Comparison of ENCODE assay signal across 14 cellular contexts in the genomic region with DNA sequence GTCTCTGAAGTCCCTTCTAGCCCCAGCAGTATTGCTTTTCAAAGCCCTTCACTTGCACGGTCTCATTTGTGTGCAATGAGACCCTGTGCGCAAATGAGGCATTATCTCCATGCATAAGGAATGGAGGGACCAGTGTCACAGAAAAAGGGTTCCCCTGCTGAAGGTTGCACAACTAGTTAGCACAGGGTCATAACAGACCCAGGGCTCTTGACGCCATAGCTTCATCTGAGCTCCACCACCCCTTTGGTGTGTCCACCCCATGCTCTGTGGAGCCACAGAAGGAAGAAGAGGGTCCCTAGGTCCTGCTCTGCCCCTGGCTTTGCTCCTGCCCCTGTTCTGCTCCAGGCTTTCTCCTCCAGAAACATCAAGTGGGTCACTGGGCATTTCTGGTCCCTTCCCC. TPM values are rescaled to one million over a fixed set of nuclear protein-coding genes. Genes with fewer than 3 reads are reported as not detected.
A peak's percentile ranks its signal among the peaks of the same experiment; 100 is the strongest.
DNase-seq lines count a peak whose midpoint lies in the region; ATAC-seq lines count a peak whose summit lies in the region.
"Had no signal": no experiment of that assay in that cellular context is flagged by ENCODE, and none has a peak within 500 bp of the region (broad histone marks: within the 10 kb centered on the region; RNA-seq: fewer than 3 reads in every experiment).

No MANE protein-coding gene starts in this region.

- DNase-seq in activated naive CD4-positive, alpha-beta T cell treated with anti-CD3 and anti-CD28 coated beads for 36 hours: no peak
- DNase-seq in activated naive CD4-positive, alpha-beta T cell treated with Interleukin-2 at 50 U/mL for 16 hours: no peak
- DNase-seq in T-cell (no peak), glomerular visceral epithelial cell (ENCODE audit: extremely low spot score) (no peak)
- DNase-seq: effector CD4-positive, alpha-beta T cell; left lung; trophoblast cell had no signal

- H3K27me3 Mint-ChIP-seq in activated naive CD4-positive, alpha-beta T cell treated with anti-CD3 and anti-CD28 coated beads for 36 hours (ENCODE audit: low read depth): no peaks in the 10 kb centered on the region
- H3K27me3 Mint-ChIP-seq in T-cell: no peaks in the 10 kb centered on the region
- H3K27me3 Mint-ChIP-seq in stimulated activated naive CD8-positive, alpha-beta T cell treated with anti-CD3 and anti-CD28 coated beads, Interleukin-15, Interleukin-2, amounts not matched to agents 100 ng/mL and 50 ng/mL, for 24 hours: no peaks in the 10 kb centered on the region

- no peak overlapping the region for H3K4me3 Mint-ChIP-seq in activated naive CD4-positive, alpha-beta T cell treated with anti-CD3 and anti-CD28 coated beads for 36 hours
- H3K4me3 Mint-ChIP-seq in T-cell: no peak overlapping the region
- H3K4me3 Mint-ChIP-seq in stimulated activated naive CD8-positive, alpha-beta T cell treated with anti-CD3 and anti-CD28 coated beads, Interleukin-15, Interleukin-2, amounts not matched to agents 100 ng/mL and 50 ng/mL, for 24 hours: no peak overlapping the region

- POLR2A ChIA-PET in T-cell (lab: Charles Lee): no interaction called here

- intact Hi-C loops in activated naive CD4-positive, alpha-beta T cell treated with anti-CD3 and anti-CD28 coated beads for 36 hours (cut with micrococcal nuclease): no loop called here

- H3K36me3 Mint-ChIP-seq in activated naive CD4-positive, alpha-beta T cell treated with anti-CD3 and anti-CD28 coated beads for 36 hours (ENCODE audit: low read depth): peaks cover 40% of the 10 kb centered on the region
- H3K36me3 Mint-ChIP-seq in T-cell: peaks cover 28% of the 10 kb centered on the region
- H3K36me3 Mint-ChIP-seq in stimulated activated naive CD8-positive, alpha-beta T cell treated with anti-CD3 and anti-CD28 coated beads, Interleukin-15, Interleukin-2, amounts not matched to agents 100 ng/mL and 50 ng/mL, for 24 hours (ENCODE audit: low read depth): peaks cover 58% of the 10 kb centered on the region

- peak in 1 of 4 experiments; percentile 9 for ATAC-seq in T-cell (replicated peaks in 1 of 4)
- no peak for ATAC-seq in HG03108 (IDR thresholded peaks at IDR 0.05; ENCODE audit: unreplicated experiment)
- no peak for ATAC-seq in GM19452 (IDR thresholded peaks at IDR 0.05; ENCODE audit: unreplicated experiment)

- CTCF ChIA-PET in activated naive CD4-positive, alpha-beta T cell treated with anti-CD3 and anti-CD28 coated beads for 36 hours (lab: Charles Lee): interaction anchor here (0.6 to 1.9 kb wide), 3 partner anchors 10 to 78 kb away, joined by 4 to 5 read pairs (median 4); no protein-coding TSS in a partner anchor
- CTCF ChIA-PET in T-cell (lab: Charles Lee): no interaction called here

- H3K4me1 ChIP-seq in ectodermal cell (ENCODE audit: control insufficient read depth, insufficient read depth, low read length): peaks cover 12% of the 10 kb centered on the region

- H3K36me3 ChIP-seq in ectodermal cell (ENCODE audit: control insufficient read depth, insufficient read depth, low read length): peaks cover 16% of the 10 kb centered on the region

- H3K4me3 ChIP-seq in ectodermal cell (ENCODE audit: insufficient read depth, low read depth, low read length): no peak overlapping the region
- H3K4me3 ChIP-seq: left lung had no signal

- no peaks in the 10 kb centered on the region for H3K27me3 ChIP-seq in ectodermal cell (ENCODE audit: control insufficient read depth, insufficient read depth, low read length, poor library complexity, severe bottlenecking)
- H3K27me3 ChIP-seq: left lung had no signal

- peak overlapping the region; percentile 4 for H3K27ac ChIP-seq in ectodermal cell (ENCODE audit: insufficient read depth, low read depth, low read length, poor library complexity, severe bottlenecking)
- H3K27ac ChIP-seq: C4-2B, left lung had no signal

- peak overlapping the region; percentile 71 for H3K27ac Mint-ChIP-seq in activated naive CD4-positive, alpha-beta T cell treated with anti-CD3 and anti-CD28 coated beads for 36 hours
- peak overlapping the region; percentile 54 to 68 for H3K27ac Mint-ChIP-seq in T-cell
- peak overlapping the region; percentile 84 for H3K27ac Mint-ChIP-seq in stimulated activated naive CD8-positive, alpha-beta T cell treated with anti-CD3 and anti-CD28 coated beads, Interleukin-15, Interleukin-2, amounts not matched to agents 100 ng/mL and 50 ng/mL, for 24 hours

- 97% methylated on average over 3 of the region's 3 CpGs for WGBS in ectodermal cell, 2 experiments

- no peaks in the 10 kb centered on the region for H3K9me3 ChIP-seq in ectodermal cell (ENCODE audit: control insufficient read depth, low read length)
- H3K9me3 ChIP-seq: left lung had no signal

- no peaks in the 10 kb centered on the region for H3K9me3 Mint-ChIP-seq in activated naive CD4-positive, alpha-beta T cell treated with anti-CD3 and anti-CD28 coated beads for 36 hours
- H3K9me3 Mint-ChIP-seq in T-cell: no peaks in the 10 kb centered on the region
- no peaks in the 10 kb centered on the region for H3K9me3 Mint-ChIP-seq in stimulated activated naive CD8-positive, alpha-beta T cell treated with anti-CD3 and anti-CD28 coated beads, Interleukin-15, Interleukin-2, amounts not matched to agents 100 ng/mL and 50 ng/mL, for 24 hours

- H3K4me1 Mint-ChIP-seq in activated naive CD4-positive, alpha-beta T cell treated with anti-CD3 and anti-CD28 coated beads for 36 hours (ENCODE audit: low read depth): peaks cover 25% of the 10 kb centered on the region
- peaks cover 25 to 47% (median 37%) of the 10 kb centered on the region in 3 donors for H3K4me1 Mint-ChIP-seq in T-cell
- peaks cover 54% of the 10 kb centered on the region for H3K4me1 Mint-ChIP-seq in stimulated activated naive CD8-positive, alpha-beta T cell treated with anti-CD3 and anti-CD28 coated beads, Interleukin-15, Interleukin-2, amounts not matched to agents 100 ng/mL and 50 ng/mL, for 24 hours (ENCODE audit: low read depth)

RNA-seq across cellular contexts. Expression of a gene that starts 12.6 kb away (rescaled TPM):
- total RNA-seq in activated naive CD4-positive, alpha-beta T cell treated with anti-CD3 and anti-CD28 coated beads for 36 hours: 100 to 1,000 TPM; 134 to 138 TPM
- 100 to 1,000 TPM in 1 of 5 donors, 10 to 100 TPM in 4; 42.8 to 110 (median 66.8) TPM for total RNA-seq in T-cell
- polyA plus RNA-seq in ectodermal cell (2013, experiment 1 of 4): 2.0 TPM
- 1.7 TPM for polyA plus RNA-seq in ectodermal cell (2013, experiment 2 of 4)
- 3.6 TPM for polyA plus RNA-seq in ectodermal cell (2013, experiment 3 of 4)
- polyA plus RNA-seq in ectodermal cell (2013, experiment 4 of 4): 1.9 TPM
- total RNA-seq: myocyte had no signal

RNA-seq across cellular contexts. Expression of a gene that starts 36.7 kb away (rescaled TPM):
- 10 to 100 TPM; 55.2 to 55.8 TPM for total RNA-seq in activated naive CD4-positive, alpha-beta T cell treated with anti-CD3 and anti-CD28 coated beads for 36 hours
- 10 to 100 TPM; 55.3 to 67.7 (median 65.4) TPM for total RNA-seq in T-cell
- 120 TPM for polyA plus RNA-seq in ectodermal cell (2013, experiment 1 of 4)
- 111 TPM for polyA plus RNA-seq in ectodermal cell (2013, experiment 2 of 4)
- 81.7 TPM for polyA plus RNA-seq in ectodermal cell (2013, experiment 3 of 4)
- 100 TPM for polyA plus RNA-seq in ectodermal cell (2013, experiment 4 of 4)

RNA-seq across cellular contexts. Expression of a gene that starts 52.6 kb away (rescaled TPM):
- total RNA-seq in activated naive CD4-positive, alpha-beta T cell treated with anti-CD3 and anti-CD28 coated beads for 36 hours: 100 to 1,000 TPM; 282 to 283 TPM
- total RNA-seq in T-cell: 100 to 1,000 TPM in 2 of 5 donors, 10 to 100 TPM in 3; 72.9 to 108 (median 90.3) TPM
- polyA plus RNA-seq in ectodermal cell (2013, experiment 1 of 4): 528 TPM
- 490 TPM for polyA plus RNA-seq in ectodermal cell (2013, experiment 2 of 4)
- polyA plus RNA-seq in ectodermal cell (2013, experiment 3 of 4): 359 TPM
- polyA plus RNA-seq in ectodermal cell (2013, experiment 4 of 4): 394 TPM

RNA-seq across cellular contexts. Expression of a gene that starts 54.9 kb away (rescaled TPM):
- total RNA-seq in activated naive CD4-positive, alpha-beta T cell treated with anti-CD3 and anti-CD28 coated beads for 36 hours: not detected
- under 1 TPM in 1 of 5 donors, not detected in 4; 0.07 TPM for total RNA-seq in T-cell
- polyA plus RNA-seq in ectodermal cell (2013, experiment 1 of 4): 0.09 TPM
- polyA plus RNA-seq in ectodermal cell (2013, experiment 2 of 4): not detected
- polyA plus RNA-seq in ectodermal cell (2013, experiment 3 of 4): not detected
- polyA plus RNA-seq in ectodermal cell (2013, experiment 4 of 4): 0.08 TPM
- total RNA-seq: left lung, renal cortical epithelial cell had no signal

RNA-seq across cellular contexts. Expression of a gene that starts 56.6 kb away (rescaled TPM):
- under 1 TPM in 1 of 2 experiments, not detected in 1; 0.67 TPM for total RNA-seq in activated naive CD4-positive, alpha-beta T cell treated with anti-CD3 and anti-CD28 coated beads for 36 hours
- 1 to 10 TPM in 1 of 5 donors, under 1 TPM in 4; 0.36 to 1.2 (median 0.60) TPM for total RNA-seq in T-cell
- polyA plus RNA-seq in ectodermal cell (2013, experiment 1 of 4): 0.81 TPM
- polyA plus RNA-seq in ectodermal cell (2013, experiment 2 of 4): 0.39 TPM
- 1.3 TPM for polyA plus RNA-seq in ectodermal cell (2013, experiment 3 of 4)
- polyA plus RNA-seq in ectodermal cell (2013, experiment 4 of 4): 1.4 TPM
- total RNA-seq: renal cortical epithelial cell had no signal
